Comparison of ENCODE assay signal across 1 cellular context in genomic region chr3:52431459-52432223, GRCh38.
TF ChIP-seq lines count a peak whose summit lies in the region.

No MANE protein-coding gene starts in this region.

TF ChIP-seq in HepG2, 621 proteins besides CTCF, POLR2A, EP300 and RAD21:
- TF ChIP-seq ZKSCAN1 (IDR thresholded peaks at IDR 0.05; ENCODE audit: low read length) (peak; percentile 91), ARID2 (CRISPR knock-in tag; IDR thresholded peaks at IDR 0.05; ENCODE audit: borderline replicate concordance) (no peak)
